In genomic region chr5:148512498-148512897, GRCh38 we compare ENCODE assay signal across 24 cellular contexts.
"Had no signal": no experiment of that assay in that cellular context is flagged by ENCODE, and none has a peak within 500 bp of the region (broad histone marks: within the 10 kb centered on the region; RNA-seq: fewer than 3 reads in every experiment).

No MANE protein-coding gene starts in this region.

- ATAC-seq: effector memory CD8-positive, alpha-beta T cell; esophagus mucosa; foreskin keratinocyte; gastrocnemius medialis; gastroesophageal sphincter had no signal

- H3K4me3 ChIP-seq: colonic mucosa, coronary artery, dorsolateral prefrontal cortex, esophagus muscularis mucosa, esophagus squamous epithelium, gastrocnemius medialis, gastroesophageal sphincter, heart right ventricle, hepatocyte had no signal

- H3K9me3 ChIP-seq: colonic mucosa, esophagus squamous epithelium, gastrocnemius medialis, gastroesophageal sphincter had no signal

- H3K4me1 ChIP-seq: colonic mucosa, esophagus muscularis mucosa, esophagus squamous epithelium, foreskin keratinocyte, gastrocnemius medialis, gastroesophageal sphincter had no signal

- H3K36me3 ChIP-seq: colonic mucosa, esophagus muscularis mucosa, esophagus squamous epithelium, gastrocnemius medialis, gastroesophageal sphincter, heart right ventricle had no signal

- H3K27ac ChIP-seq: colonic mucosa, coronary artery, dorsolateral prefrontal cortex, epithelial cell of prostate, esophagus muscularis mucosa, esophagus squamous epithelium, foreskin keratinocyte, gastrocnemius medialis, gastroesophageal sphincter, hepatocyte had no signal

- H2AFZ ChIP-seq: hepatocyte had no signal

- H3K27me3 ChIP-seq: colonic mucosa, dorsolateral prefrontal cortex, esophagus muscularis mucosa, esophagus squamous epithelium, gastrocnemius medialis, gastroesophageal sphincter, heart right ventricle, hepatocyte had no signal

- DNase-seq: colonic mucosa; cortex of kidney; dermis blood vessel endothelial cell; dorsolateral prefrontal cortex; effector CD4-positive, alpha-beta T cell; effector CD8-positive, alpha-beta T cell; effector memory CD4-positive, alpha-beta T cell; effector memory CD8-positive, alpha-beta T cell; endodermal cell; erythroblast; esophagus squamous epithelium; foreskin fibroblast; foreskin keratinocyte; foreskin melanocyte; gastrocnemius medialis; glutamatergic neuron; head of caudate nucleus; heart right ventricle had no signal

- H3K4me2 ChIP-seq: hepatocyte had no signal

- H3K79me2 ChIP-seq: hepatocyte had no signal
